In genomic region chr1:15304708-15305326, GRCh38 we compare ENCODE assay signal across 9 cellular contexts.
A peak's percentile ranks its signal among the peaks of the same experiment; 100 is the strongest.
DNase-seq lines count a peak whose midpoint lies in the region; ATAC-seq and TF ChIP-seq lines count a peak whose summit lies in the region.
"Had no signal": no experiment of that assay in that cellular context is flagged by ENCODE, and none has a peak within 500 bp of the region (broad histone marks: within the 10 kb centered on the region; RNA-seq: fewer than 3 reads in every experiment).

No MANE protein-coding gene starts in this region.

- peak; percentile 56 to 80 (median 64) for DNase-seq in NCI-H1417 (lab: John Stamatoyannopoulos, UW)
- DNase-seq in NCI-H1417 treated with DMSO at 0.1 percent for 48 hours (lab: John Stamatoyannopoulos, UW), result no peak
- peak; percentile 21 for DNase-seq in NCI-H2029 (lab: John Stamatoyannopoulos, UW)
- peak; percentile 64 to 68 for DNase-seq in activated CD4-positive, alpha-beta T cell treated with anti-CD3 and anti-CD28 coated beads for 24 hours (ENCODE audit: low read depth in 2 of 2)
- DNase-seq in choroid plexus epithelial cell (ENCODE audit: low read depth), result peak; percentile 57
- DNase-seq in medulla oblongata (ENCODE audit: extremely low spot score), result peak; percentile 60
- peak; percentile 39 for DNase-seq in stimulated activated CD8-positive, alpha-beta memory T cell treated with anti-CD3 and anti-CD28 coated beads, Interleukin-12 subunit alpha, Interleukin-12 subunit beta, amount 100 ng/mL, for 4 hours (ENCODE audit: low read depth)

- ATAC-seq in HG03457 (IDR thresholded peaks at IDR 0.05; ENCODE audit: unreplicated experiment), result no peak

- TF ChIP-seq CTCF in choroid plexus epithelial cell (conservative IDR thresholded peaks at IDR 0.05; ENCODE audit: low read depth, low read length), result peak; percentile 88

- H3K4me3 ChIP-seq in choroid plexus epithelial cell (ENCODE audit: low read depth, low read length), result no peak overlapping the region
- H3K4me3 ChIP-seq: BLaER1 treated with 17β-estradiol and CSF1 and Interleukin-3, amounts not matched to agents 10 nM and 100 nM had no signal
